In genomic region chr7:140475747-140476333, GRCh38 we compare ENCODE assay signal across 8 cellular contexts. TPM values are rescaled to one million over a fixed set of nuclear protein-coding genes. Genes with fewer than 3 reads are reported as not detected.
DNase-seq lines count a peak whose midpoint lies in the region; ATAC-seq lines count a peak whose summit lies in the region.

No MANE protein-coding gene starts in this region.

- peak overlapping the region; percentile 73 for H3K27ac Mint-ChIP-seq in T-helper 1 cell treated with Interleukin-12 subunit alpha and Interleukin-12 subunit beta and Interleukin-4 antibody, amounts not matched to agents 30 μg/mL and 1 μg/mL, for 36 hours
- H3K27ac Mint-ChIP-seq in naive B cell: peak overlapping the region in 3 of 6 donors; percentile 66 to 95 (median 80)

- no peaks in the 10 kb centered on the region for H3K27me3 Mint-ChIP-seq in T-helper 1 cell treated with Interleukin-12 subunit alpha and Interleukin-12 subunit beta and Interleukin-4 antibody, amounts not matched to agents 30 μg/mL and 1 μg/mL, for 36 hours (ENCODE audit: low read depth)
- H3K27me3 Mint-ChIP-seq in naive B cell: no peaks in the 10 kb centered on the region

- H3K9me3 Mint-ChIP-seq in T-helper 1 cell treated with Interleukin-12 subunit alpha and Interleukin-12 subunit beta and Interleukin-4 antibody, amounts not matched to agents 30 μg/mL and 1 μg/mL, for 36 hours: no peaks in the 10 kb centered on the region
- no peaks in the 10 kb centered on the region for H3K9me3 Mint-ChIP-seq in naive B cell

- DNase-seq in A172 (ENCODE audit: low spot score) (peak; percentile 19), EL (peak; percentile 39), NCI-H1105 treated with DMSO at 0.1 percent for 48 hours (lab: John Stamatoyannopoulos, UW) (peak; percentile 66), dedifferentiated amniotic fluid mesenchymal stem cell (ENCODE audit: extremely low spot score) (peak; percentile 25), naive B cell (peak; percentile 49), sciatic nerve (ENCODE audit: low spot score) (no peak), mesenteric fat pad (ENCODE audit: low spot score) (no peak)

- peak overlapping the region; percentile 65 for H3K4me3 Mint-ChIP-seq in T-helper 1 cell treated with Interleukin-12 subunit alpha and Interleukin-12 subunit beta and Interleukin-4 antibody, amounts not matched to agents 30 μg/mL and 1 μg/mL, for 36 hours
- H3K4me3 Mint-ChIP-seq in naive B cell: peak overlapping the region in 6 of 8 donors; percentile 31 to 82 (median 53)

- peaks cover 35% of the 10 kb centered on the region for H3K4me1 Mint-ChIP-seq in T-helper 1 cell treated with Interleukin-12 subunit alpha and Interleukin-12 subunit beta and Interleukin-4 antibody, amounts not matched to agents 30 μg/mL and 1 μg/mL, for 36 hours (ENCODE audit: low read depth)
- H3K4me1 Mint-ChIP-seq in naive B cell: peaks cover 17 to 41% (median 32%) of the 10 kb centered on the region in 3 donors

- intact Hi-C loops in sciatic nerve (cut with DNase I): no loop called here

- peaks cover 8% of the 10 kb centered on the region for H3K36me3 Mint-ChIP-seq in T-helper 1 cell treated with Interleukin-12 subunit alpha and Interleukin-12 subunit beta and Interleukin-4 antibody, amounts not matched to agents 30 μg/mL and 1 μg/mL, for 36 hours (ENCODE audit: low read depth)
- H3K36me3 Mint-ChIP-seq in naive B cell: no peaks in the 10 kb centered on the region

- ATAC-seq in naive B cell (ENCODE audit: low read depth in 2 of 2) (no peak), sciatic nerve (no peak)

RNA-seq across cellular contexts. Expression of gene MKRN1, which starts 3.5 kb away (rescaled TPM):
- 52.0 and 66.3 TPM in 2 replicates for total RNA-seq in A172 (2014; rRNA removed; shearing (Covaris generic))
- polyA plus RNA-seq in naive B cell (ENCODE audit: low read depth in 6 of 6): 100 to 1,000 TPM in 5 of 6 donors, 10 to 100 TPM in 1; 99.0 to 151 (median 120) TPM
- total RNA-seq in sciatic nerve (113 TPM), mesenteric fat pad (58.5 TPM)

Comparison
In these comparisons a context has a peak if more than half of its experiments do, and no peak if none do; other contexts are left out.
1. DNase-seq: peak in A172 (single experiment), EL (single experiment), NCI-H1105 treated with DMSO at 0.1 percent for 48 hours (single experiment), dedifferentiated amniotic fluid mesenchymal stem cell (single experiment) and naive B cell (single experiment); none in sciatic nerve (single experiment) and mesenteric fat pad (single experiment).